Comparison of ENCODE assay signal across 12 cellular contexts in genomic region chr5:180332051-180332517, GRCh38. TPM values are rescaled to one million over a fixed set of nuclear protein-coding genes. Genes with fewer than 3 reads are reported as not detected.
DNase-seq lines count a peak whose midpoint lies in the region; ATAC-seq and TF ChIP-seq lines count a peak whose summit lies in the region.
"Had no signal": no experiment of that assay in that cellular context is flagged by ENCODE, and none has a peak within 500 bp of the region (broad histone marks: within the 10 kb centered on the region; RNA-seq: fewer than 3 reads in every experiment).

No MANE protein-coding gene starts in this region.

- H3K27me3 ChIP-seq in muscle layer of colon (ENCODE audit: control insufficient read depth in 1 of 2, insufficient read depth in 2 of 2, low read length in 2 of 2): no peaks in the 10 kb centered on the region

- H3K9ac ChIP-seq in muscle layer of colon (ENCODE audit: low read length): no peak overlapping the region

- peak overlapping the region; percentile 7 for H3K27ac ChIP-seq in muscle layer of colon (ENCODE audit: low read depth, low read length)
- H3K27ac ChIP-seq: C4-2B had no signal

- ATAC-seq in HG03460 (IDR thresholded peaks at IDR 0.05; ENCODE audit: unreplicated experiment) (no peak), GM21619 (IDR thresholded peaks at IDR 0.05; ENCODE audit: unreplicated experiment) (no peak)
- ATAC-seq: right cardiac atrium had no signal

- TF ChIP-seq CTCF in HFF-Myc (IDR thresholded peaks at IDR 0.05; ENCODE audit: low read depth, low read length, missing control alignments) (peak; percentile 21), GM20000 (IDR thresholded peaks at IDR 0.05; ENCODE audit: extremely low read depth, missing control alignments) (no peak)

- DNase-seq in A172 (ENCODE audit: low spot score) (peak; percentile 84), HFF-Myc (ENCODE audit: extremely low read depth, low read depth) (no peak), ecto neural progenitor cell (ENCODE audit: low spot score) (peak; percentile 71), NCI-H2029 (lab: John Stamatoyannopoulos, UW) (no peak), GM20000 (ENCODE audit: low spot score) (no peak)
- DNase-seq: activated effector memory CD4-positive, alpha-beta T cell treated with anti-CD3 and anti-CD28 coated beads, Interleukin-2, amount 50 U/mL, for 16 hours; NK-92 treated with Interleukin-12 subunit alpha and Interleukin-12 subunit beta, amount 100 ng/mL, for 24 hours had no signal

- H3K36me3 ChIP-seq in muscle layer of colon (ENCODE audit: insufficient read depth, low read length): peaks cover 18% of the 10 kb centered on the region

- H3K4me3 ChIP-seq in HFF-Myc (replicated peaks; ENCODE audit: low read depth, low read length) (no peak overlapping the region), muscle layer of colon (ENCODE audit: low read depth in 1 of 2, low read length in 2 of 2) (no peak overlapping the region)

- peaks cover 10% of the 10 kb centered on the region for H3K4me1 ChIP-seq in muscle layer of colon (ENCODE audit: insufficient read depth, low read length)

- no peaks in the 10 kb centered on the region for H3K9me3 ChIP-seq in muscle layer of colon (ENCODE audit: low read length)

RNA-seq across cellular contexts. Expression of gene GFPT2, which starts 21.1 kb away (rescaled TPM):
- 42.0 and 50.5 TPM in 2 replicates for total RNA-seq in A172 (2014; rRNA removed; shearing (Covaris generic))

RNA-seq across cellular contexts. Expression of gene MAPK9, which starts 40.2 kb away (rescaled TPM):
- 36.9 and 37.9 TPM in 2 replicates for total RNA-seq in A172 (2014; rRNA removed; shearing (Covaris generic))

Comparison
In these comparisons a context has a peak if more than half of its experiments do, and no peak if none do; other contexts are left out.
1. DNase-seq: peak in A172 (single experiment) and ecto neural progenitor cell (single experiment); none in HFF-Myc (single experiment), NCI-H2029 (single experiment) and GM20000 (single experiment).